In the genomic region with DNA sequence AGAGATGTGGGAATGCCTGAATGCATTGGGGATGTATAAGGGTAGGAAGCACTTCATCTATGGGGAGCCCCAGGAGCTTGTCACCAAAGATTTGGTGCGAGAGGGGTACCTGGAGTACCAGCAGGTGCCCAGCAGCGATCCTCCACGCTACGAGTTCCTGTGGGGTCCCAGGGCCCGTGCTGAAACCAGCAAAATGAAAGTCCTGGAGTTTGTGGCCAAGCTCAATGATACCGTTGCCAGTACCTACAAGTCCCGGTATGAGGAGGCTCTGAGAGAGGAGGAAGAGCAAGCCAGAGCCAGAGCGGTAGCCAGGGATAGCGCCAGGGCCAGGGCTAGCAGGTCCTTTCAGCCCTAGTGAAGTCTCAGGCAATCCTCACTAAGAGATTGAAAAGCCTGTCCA, we compare ENCODE assay signal across 11 cellular contexts. TPM values are rescaled to one million over a fixed set of nuclear protein-coding genes. Genes with fewer than 3 reads are reported as not detected.
"Had no signal": no experiment of that assay in that cellular context is flagged by ENCODE, and none has a peak within 500 bp of the region (broad histone marks: within the 10 kb centered on the region; RNA-seq: fewer than 3 reads in every experiment).

No MANE protein-coding gene starts in this region.

- H3K27ac ChIP-seq: HL-60, KMS-11 had no signal

- H3K4me1 Mint-ChIP-seq: IgD-negative memory B cell had no signal

- H3K4me3 Mint-ChIP-seq: IgD-negative memory B cell had no signal

- ATAC-seq: HepG2, K562 had no signal

- H3K9ac ChIP-seq: KMS-11 had no signal

- FAIRE-seq: HepG2, HTR-8/SVneo, K562 had no signal

- H3K36me3 Mint-ChIP-seq: IgD-negative memory B cell had no signal

- DNase-seq: IMR-90, KBM-7, KG1 had no signal

- H3K4me3 ChIP-seq: K562 had no signal

- H3K4me2 ChIP-seq: KMS-11 had no signal

- H3K27ac Mint-ChIP-seq: IgD-negative memory B cell had no signal

RNA-seq across cellular contexts. Expression of gene MAGEB17, which starts 3.8 kb away (rescaled TPM):
- total RNA-seq: HepG2, HT-29, HT1080 had no signal
- polyA plus RNA-seq: HepG2 had no signal

RNA-seq across cellular contexts. Expression of gene GRPR, which starts 47.7 kb away (rescaled TPM):
- total RNA-seq: HT-29, HT1080, K562 had no signal
